Comparison of ENCODE assay signal across 18 cellular contexts in the genomic region with DNA sequence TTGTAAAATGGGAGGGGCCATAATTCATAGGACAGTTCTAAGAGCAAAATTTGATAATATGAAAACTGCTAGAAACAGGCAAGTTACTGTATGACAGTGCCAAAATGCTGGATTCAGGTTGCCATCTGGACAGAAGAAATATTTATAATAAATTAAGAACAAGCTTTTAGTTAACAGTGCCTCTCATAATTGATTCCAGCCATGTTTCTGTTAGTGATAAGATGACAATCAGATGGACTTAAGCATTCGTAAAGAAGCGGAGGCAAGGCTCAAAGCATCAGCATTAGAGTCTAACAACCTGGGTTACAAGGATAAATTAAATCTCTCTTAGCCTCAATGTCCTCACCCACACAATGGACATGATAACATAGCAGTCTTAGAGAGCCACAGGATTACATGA.
A peak's percentile ranks its signal among the peaks of the same experiment; 100 is the strongest.
DNase-seq lines count a peak whose midpoint lies in the region; ATAC-seq and TF ChIP-seq lines count a peak whose summit lies in the region.
"Had no signal": no experiment of that assay in that cellular context is flagged by ENCODE, and none has a peak within 500 bp of the region (broad histone marks: within the 10 kb centered on the region; RNA-seq: fewer than 3 reads in every experiment).

No MANE protein-coding gene starts in this region.

- H3K4me1 Mint-ChIP-seq in activated T-helper 1 cell treated with anti-CD3 and anti-CD28 coated beads, Interleukin-12 subunit alpha, Interleukin-12 subunit beta, Interleukin-2, Interleukin-4 antibody, amounts not matched to agents 30 ng/mL and 10 ng/mL and 1 ng/mL, durations not matched to agents 14 hours and 24 hours and 36 hours (ENCODE audit: low read depth), result peaks cover 13% of the 10 kb centered on the region

- WGBS in prostate gland, result 88% methylated on average over 2 of the region's 2 CpGs

- no peak overlapping the region for H3K27ac Mint-ChIP-seq in activated T-helper 1 cell treated with anti-CD3 and anti-CD28 coated beads, Interleukin-12 subunit alpha, Interleukin-12 subunit beta, Interleukin-2, Interleukin-4 antibody, amounts not matched to agents 30 ng/mL and 10 ng/mL and 1 ng/mL, durations not matched to agents 14 hours and 24 hours and 36 hours
- H3K27ac Mint-ChIP-seq: HFFc6 had no signal

- H3K4me1 ChIP-seq in prostate gland (replicated peaks), result peaks cover 5% of the 10 kb centered on the region
- H3K4me1 ChIP-seq: A549, HAP-1 had no signal

- TF ChIP-seq POLR2A in prostate gland (IDR thresholded peaks at IDR 0.05), result no peak

- no peaks in the 10 kb centered on the region for H3K27me3 ChIP-seq in prostate gland (replicated peaks; ENCODE audit: insufficient read depth)

- TF ChIP-seq CTCF in prostate gland (IDR thresholded peaks at IDR 0.05), result no peak

- H3K4me3 ChIP-seq in prostate gland, result no peak overlapping the region
- H3K4me3 ChIP-seq: A549, HAP-1 had no signal

- no peaks in the 10 kb centered on the region for H3K9me3 ChIP-seq in prostate gland
- H3K9me3 ChIP-seq: A549, HAP-1 had no signal

- peaks cover 32% of the 10 kb centered on the region for H3K27me3 Mint-ChIP-seq in activated T-helper 1 cell treated with anti-CD3 and anti-CD28 coated beads, Interleukin-12 subunit alpha, Interleukin-12 subunit beta, Interleukin-2, Interleukin-4 antibody, amounts not matched to agents 30 ng/mL and 10 ng/mL and 1 ng/mL, durations not matched to agents 14 hours and 24 hours and 36 hours (ENCODE audit: insufficient read depth)
- H3K27me3 Mint-ChIP-seq: CD4-positive, alpha-beta memory T cell had no signal

- intact Hi-C loops in prostate gland (cut with DNase I), result no loop called here
- intact Hi-C loops in activated T-helper 1 cell treated with anti-CD3 and anti-CD28 coated beads, Interleukin-12 subunit alpha, Interleukin-12 subunit beta, Interleukin-2, Interleukin-4 antibody, amounts not matched to agents 30 ng/mL and 10 ng/mL and 1 ng/mL, durations not matched to agents 14 hours and 24 hours and 36 hours (cut with micrococcal nuclease), result no loop called here

- H3K36me3 ChIP-seq in prostate gland, result no peaks in the 10 kb centered on the region
- H3K36me3 ChIP-seq: HAP-1 had no signal

- peak overlapping the region; percentile 15 to 72 for H3K27ac ChIP-seq in prostate gland
- H3K27ac ChIP-seq: 22Rv1, A549 had no signal

- no peaks in the 10 kb centered on the region for H3K36me3 Mint-ChIP-seq in activated T-helper 1 cell treated with anti-CD3 and anti-CD28 coated beads, Interleukin-12 subunit alpha, Interleukin-12 subunit beta, Interleukin-2, Interleukin-4 antibody, amounts not matched to agents 30 ng/mL and 10 ng/mL and 1 ng/mL, durations not matched to agents 14 hours and 24 hours and 36 hours (ENCODE audit: low read depth)
- H3K36me3 Mint-ChIP-seq: CD4-positive, alpha-beta memory T cell had no signal

- ATAC-seq in SK-N-SH treated with all-trans-retinoic acid at 6 μM for 48 hours (no peak), HG02885 (IDR thresholded peaks at IDR 0.05; ENCODE audit: poor library complexity, unreplicated experiment) (no peak)
- ATAC-seq: A549 had no signal

- no peak overlapping the region for H3K4me3 Mint-ChIP-seq in activated T-helper 1 cell treated with anti-CD3 and anti-CD28 coated beads, Interleukin-12 subunit alpha, Interleukin-12 subunit beta, Interleukin-2, Interleukin-4 antibody, amounts not matched to agents 30 ng/mL and 10 ng/mL and 1 ng/mL, durations not matched to agents 14 hours and 24 hours and 36 hours
- H3K4me3 Mint-ChIP-seq: HFFc6 had no signal

- H3K9me3 Mint-ChIP-seq in activated T-helper 1 cell treated with anti-CD3 and anti-CD28 coated beads, Interleukin-12 subunit alpha, Interleukin-12 subunit beta, Interleukin-2, Interleukin-4 antibody, amounts not matched to agents 30 ng/mL and 10 ng/mL and 1 ng/mL, durations not matched to agents 14 hours and 24 hours and 36 hours, result no peaks in the 10 kb centered on the region
- H3K9me3 Mint-ChIP-seq: CD4-positive, alpha-beta memory T cell; HFFc6 had no signal

- DNase-seq in NCI-H82 (lab: John Stamatoyannopoulos, UW) (peak; percentile 21), NCI-H82 treated with DMSO at 0.1 percent for 48 hours (lab: John Stamatoyannopoulos, UW; ENCODE audit: unreplicated experiment) (no peak), prostate gland (ENCODE audit: low spot score) (no peak)
- no peak for DNase-seq in activated CD4-positive, CD25-positive, alpha-beta regulatory T cell (lab: John Stamatoyannopoulos, UW)
- DNase-seq in activated T-helper 1 cell treated with anti-CD3 and anti-CD28 coated beads, Interleukin-12 subunit alpha, Interleukin-12 subunit beta, Interleukin-2, Interleukin-4 antibody, amounts not matched to agents 30 ng/mL and 10 ng/mL and 1 ng/mL, durations not matched to agents 14 hours and 24 hours and 36 hours (ENCODE audit: low spot score), result no peak
- DNase-seq: ACHN; Calu3; CD4-positive, alpha-beta memory T cell; COR-L47; DMS153; DND-41; GOT3; HFFc6 had no signal

TF ChIP-seq in SK-N-SH treated with all-trans-retinoic acid at 6 μM for 48 hours, 23 proteins besides CTCF, POLR2A, EP300 and RAD21 (continues in another document):
- TF ChIP-seq PPARA (CRISPR knock-in tag; IDR thresholded peaks at IDR 0.05; ENCODE audit: borderline replicate concordance) (no peak), ESRRG (CRISPR knock-in tag; IDR thresholded peaks at IDR 0.05) (no peak), RARB (CRISPR knock-in tag; IDR thresholded peaks at IDR 0.05) (no peak), OSR1 (CRISPR knock-in tag; IDR thresholded peaks at IDR 0.05) (no peak), ISL1 (CRISPR knock-in tag; IDR thresholded peaks at IDR 0.05) (no peak; the same call in 1 of the 2 replicates), TOX (CRISPR knock-in tag; IDR thresholded peaks at IDR 0.05; ENCODE audit: borderline replicate concordance) (no peak), TCF4 (CRISPR knock-in tag; IDR thresholded peaks at IDR 0.05; ENCODE audit: borderline replicate concordance) (peak; percentile 98), ZNF70 (CRISPR knock-in tag; IDR thresholded peaks at IDR 0.05) (no peak), SNAI2 (CRISPR knock-in tag; IDR thresholded peaks at IDR 0.05) (0 out of 2 replicates have a peak, but pooled peaks have one; percentile 66), CSDC2 (CRISPR knock-in tag; IDR thresholded peaks at IDR 0.05) (no peak), ZFP30 (CRISPR knock-in tag; IDR thresholded peaks at IDR 0.05) (no peak)
- TF ChIP-seq, protein P1, sequence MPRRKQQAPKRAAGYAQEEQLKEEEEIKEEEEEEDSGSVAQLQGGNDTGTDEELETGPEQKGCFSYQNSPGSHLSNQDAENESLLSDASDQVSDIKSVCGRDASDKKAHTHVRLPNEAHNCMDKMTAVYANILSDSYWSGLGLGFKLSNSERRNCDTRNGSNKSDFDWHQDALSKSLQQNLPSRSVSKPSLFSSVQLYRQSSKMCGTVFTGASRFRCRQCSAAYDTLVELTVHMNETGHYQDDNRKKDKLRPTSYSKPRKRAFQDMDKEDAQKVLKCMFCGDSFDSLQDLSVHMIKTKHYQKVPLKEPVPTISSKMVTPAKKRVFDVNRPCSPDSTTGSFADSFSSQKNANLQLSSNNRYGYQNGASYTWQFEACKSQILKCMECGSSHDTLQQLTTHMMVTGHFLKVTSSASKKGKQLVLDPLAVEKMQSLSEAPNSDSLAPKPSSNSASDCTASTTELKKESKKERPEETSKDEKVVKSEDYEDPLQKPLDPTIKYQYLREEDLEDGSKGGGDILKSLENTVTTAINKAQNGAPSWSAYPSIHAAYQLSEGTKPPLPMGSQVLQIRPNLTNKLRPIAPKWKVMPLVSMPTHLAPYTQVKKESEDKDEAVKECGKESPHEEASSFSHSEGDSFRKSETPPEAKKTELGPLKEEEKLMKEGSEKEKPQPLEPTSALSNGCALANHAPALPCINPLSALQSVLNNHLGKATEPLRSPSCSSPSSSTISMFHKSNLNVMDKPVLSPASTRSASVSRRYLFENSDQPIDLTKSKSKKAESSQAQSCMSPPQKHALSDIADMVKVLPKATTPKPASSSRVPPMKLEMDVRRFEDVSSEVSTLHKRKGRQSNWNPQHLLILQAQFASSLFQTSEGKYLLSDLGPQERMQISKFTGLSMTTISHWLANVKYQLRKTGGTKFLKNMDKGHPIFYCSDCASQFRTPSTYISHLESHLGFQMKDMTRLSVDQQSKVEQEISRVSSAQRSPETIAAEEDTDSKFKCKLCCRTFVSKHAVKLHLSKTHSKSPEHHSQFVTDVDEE (CRISPR knock-in tag; IDR thresholded peaks at IDR 0.05), result peak; percentile 79
- TF ChIP-seq, protein P2, sequence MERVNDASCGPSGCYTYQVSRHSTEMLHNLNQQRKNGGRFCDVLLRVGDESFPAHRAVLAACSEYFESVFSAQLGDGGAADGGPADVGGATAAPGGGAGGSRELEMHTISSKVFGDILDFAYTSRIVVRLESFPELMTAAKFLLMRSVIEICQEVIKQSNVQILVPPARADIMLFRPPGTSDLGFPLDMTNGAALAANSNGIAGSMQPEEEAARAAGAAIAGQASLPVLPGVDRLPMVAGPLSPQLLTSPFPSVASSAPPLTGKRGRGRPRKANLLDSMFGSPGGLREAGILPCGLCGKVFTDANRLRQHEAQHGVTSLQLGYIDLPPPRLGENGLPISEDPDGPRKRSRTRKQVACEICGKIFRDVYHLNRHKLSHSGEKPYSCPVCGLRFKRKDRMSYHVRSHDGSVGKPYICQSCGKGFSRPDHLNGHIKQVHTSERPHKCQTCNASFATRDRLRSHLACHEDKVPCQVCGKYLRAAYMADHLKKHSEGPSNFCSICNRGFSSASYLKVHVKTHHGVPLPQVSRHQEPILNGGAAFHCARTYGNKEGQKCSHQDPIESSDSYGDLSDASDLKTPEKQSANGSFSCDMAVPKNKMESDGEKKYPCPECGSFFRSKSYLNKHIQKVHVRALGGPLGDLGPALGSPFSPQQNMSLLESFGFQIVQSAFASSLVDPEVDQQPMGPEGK (CRISPR knock-in tag; IDR thresholded peaks at IDR 0.05; ENCODE audit: borderline replicate concordance), result no peak
- TF ChIP-seq, protein P3, sequence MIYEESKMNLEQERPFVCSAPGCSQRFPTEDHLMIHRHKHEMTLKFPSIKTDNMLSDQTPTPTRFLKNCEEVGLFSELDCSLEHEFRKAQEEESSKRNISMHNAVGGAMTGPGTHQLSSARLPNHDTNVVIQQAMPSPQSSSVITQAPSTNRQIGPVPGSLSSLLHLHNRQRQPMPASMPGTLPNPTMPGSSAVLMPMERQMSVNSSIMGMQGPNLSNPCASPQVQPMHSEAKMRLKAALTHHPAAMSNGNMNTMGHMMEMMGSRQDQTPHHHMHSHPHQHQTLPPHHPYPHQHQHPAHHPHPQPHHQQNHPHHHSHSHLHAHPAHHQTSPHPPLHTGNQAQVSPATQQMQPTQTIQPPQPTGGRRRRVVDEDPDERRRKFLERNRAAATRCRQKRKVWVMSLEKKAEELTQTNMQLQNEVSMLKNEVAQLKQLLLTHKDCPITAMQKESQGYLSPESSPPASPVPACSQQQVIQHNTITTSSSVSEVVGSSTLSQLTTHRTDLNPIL (CRISPR knock-in tag; IDR thresholded peaks at IDR 0.05; ENCODE audit: low read depth), result no peak
